ENCODE assay signal across 7 cellular contexts in genomic region chr11:10298342-10298741, GRCh38. TPM values are rescaled to one million over a fixed set of nuclear protein-coding genes. Genes with fewer than 3 reads are reported as not detected.
DNase-seq lines count a peak whose midpoint lies in the region; ATAC-seq and TF ChIP-seq lines count a peak whose summit lies in the region.

No MANE protein-coding gene starts in this region.

- peaks cover 25% of the 10 kb centered on the region for H3K4me1 Mint-ChIP-seq in mesothelial cell of epicardium

- H3K9me3 Mint-ChIP-seq in mesothelial cell of epicardium = no peaks in the 10 kb centered on the region

- in situ Hi-C loops in GM13977 (cut with MboI; ENCODE audit: low pct_unique_long_range_greater_than_20kb, low sequenced_read_pairs, unreplicated experiment) = no loop called here

- H3K36me3 Mint-ChIP-seq in mesothelial cell of epicardium = no peaks in the 10 kb centered on the region

- ATAC-seq in GM21576 (IDR thresholded peaks at IDR 0.05; ENCODE audit: unreplicated experiment) = peak; percentile 93

- H3K27me3 Mint-ChIP-seq in mesothelial cell of epicardium (ENCODE audit: low read depth) = peaks cover 1% of the 10 kb centered on the region

- H3K27ac Mint-ChIP-seq in mesothelial cell of epicardium = no peak overlapping the region

- TF ChIP-seq CTCF in GM13977 (IDR thresholded peaks at IDR 0.05; ENCODE audit: extremely low read depth, insufficient read depth, missing control alignments) (peak; percentile 19), mesothelial cell of epicardium (IDR thresholded peaks at IDR 0.05; ENCODE audit: unreplicated experiment) (no peak)

- no peak overlapping the region for H3K4me3 Mint-ChIP-seq in mesothelial cell of epicardium

- DNase-seq in GM13977 (ENCODE audit: low spot score) (peak; percentile 84), HS-27A (ENCODE audit: low read depth) (peak; percentile 54), kidney tubule cell (ENCODE audit: low spot score) (peak; percentile 88), NCI-H774 (lab: John Stamatoyannopoulos, UW) (no peak), mesothelial cell of epicardium (ENCODE audit: low spot score in 2 of 2, unreplicated experiment in 2 of 2) (no peak)
- DNase-seq in activated CD4-positive, alpha-beta T cell treated with anti-CD3 and anti-CD28 coated beads for 4 hours = peak; percentile 36 to 38

RNA-seq across cellular contexts. Expression of gene SBF2, which starts 4.3 kb away (rescaled TPM):
- 44.7 to 58.4 TPM (median 53.1 TPM) in 3 replicates for total RNA-seq in mesothelial cell of epicardium

RNA-seq across cellular contexts. Expression of gene ADM, which starts 6.5 kb away (rescaled TPM):
- total RNA-seq in mesothelial cell of epicardium = 12.8 to 13.8 TPM (median 13.3 TPM) in 3 replicates

Comparison
In these comparisons a context has a peak if more than half of its experiments do, and no peak if none do; other contexts are left out.
1. DNase-seq: peak in GM13977 (single experiment), HS-27A (single experiment), activated CD4-positive, alpha-beta T cell treated with anti-CD3 and anti-CD28 coated beads for 4 hours (2 of 2) and kidney tubule cell (single experiment); none in NCI-H774 (single experiment) and mesothelial cell of epicardium (0 of 2).